Comparison of ENCODE assay signal across 8 cellular contexts in genomic region chr2:196160101-196160500, GRCh38. TPM values are rescaled to one million over a fixed set of nuclear protein-coding genes. Genes with fewer than 3 reads are reported as not detected.
DNase-seq lines count a peak whose midpoint lies in the region; ATAC-seq, FAIRE-seq and TF ChIP-seq lines count a peak whose summit lies in the region.

No MANE protein-coding gene starts in this region.

- H3K4me3 ChIP-seq in OCI-LY7 (ENCODE audit: low read depth, low read length, poor library complexity, severe bottlenecking) (peak overlapping the region; percentile 54), GM12878 (no peak overlapping the region; the same call in 1 of the 2 replicates), left lung (no peak overlapping the region)

- FAIRE-seq in GM12878 (lab: Jason Lieb, UNC) = peak; percentile 96

- no peak overlapping the region for H3K9ac ChIP-seq in GM12878 (ENCODE audit: control insufficient read depth, insufficient read depth, low read length)

- RAD21 ChIA-PET in GM12878 (lab: Charles Lee; ENCODE audit: unreplicated experiment) = interaction anchor here (0.9 to 8.5 kb wide), 11 partner anchors 9 to 115 kb away, joined by 3 to 68 read pairs (median 4); no protein-coding TSS in a partner anchor

- TF ChIP-seq EP300 in GM12878 (IDR thresholded peaks at IDR 0.05; ENCODE audit: borderline replicate concordance in 1 of 2, control insufficient read depth in 1 of 2, low read depth in 2 of 2, low read length in 2 of 2) = peak; percentile 93

- H2AFZ ChIP-seq in OCI-LY7 (ENCODE audit: low read length) = no peak overlapping the region
- H2AFZ ChIP-seq in GM12878 (ENCODE audit: control insufficient read depth, low read depth, low read length) = no peak overlapping the region

- ATAC-seq in GM18873 (IDR thresholded peaks at IDR 0.05; ENCODE audit: low FRiP score, unreplicated experiment) (peak; percentile 69), HG03060 (IDR thresholded peaks at IDR 0.05; ENCODE audit: low read depth, unreplicated experiment) (peak; percentile 48), GM12878 (peak; percentile 64), left lung (peak; percentile 92)

- H3K36me3 ChIP-seq in OCI-LY7 (ENCODE audit: insufficient read depth, low read length) = peaks cover 99% of the 10 kb centered on the region
- peaks cover 0 to 18% of the 10 kb centered on the region in 2 experiments; a peak in 2 of 4 replicates for H3K36me3 ChIP-seq in GM12878 (ENCODE audit: control insufficient read depth in 2 of 2, insufficient read depth in 2 of 2, low read length in 1 of 2)
- H3K36me3 ChIP-seq in left lung = peaks cover 0 to 28% of the 10 kb centered on the region in 2 donors

- H3K9me3 ChIP-seq in OCI-LY7 (ENCODE audit: low read length) (no peaks in the 10 kb centered on the region), GM12878 (replicated peaks; ENCODE audit: control insufficient read depth, insufficient read depth, low read length) (peaks cover 3% of the 10 kb centered on the region; the same call in 2 of the 3 replicates), left lung (no peaks in the 10 kb centered on the region)

- CTCF ChIA-PET in OCI-LY7 (lab: Charles Lee; ENCODE audit: unreplicated experiment) = no interaction called here
- CTCF ChIA-PET in GM12878 (lab: Yijun Ruan, JAX) = interaction anchor here (4.6 kb wide), 1 partner anchor 82 kb away, joined by 27 read pairs; no protein-coding TSS in a partner anchor

- H3K4me1 ChIP-seq in OCI-LY7 (ENCODE audit: insufficient read depth, low read length, poor library complexity, severe bottlenecking) = peaks cover 84% of the 10 kb centered on the region
- H3K4me1 ChIP-seq in GM12878 (ENCODE audit: control insufficient read depth, insufficient read depth, low read length) = peaks cover 29% of the 10 kb centered on the region
- peaks cover 0 to 65% of the 10 kb centered on the region in 2 donors for H3K4me1 ChIP-seq in left lung

- H3K79me2 ChIP-seq in OCI-LY7 (ENCODE audit: insufficient read depth, low read depth, low read length) = peaks cover 100% of the 10 kb centered on the region
- peaks cover 79% of the 10 kb centered on the region for H3K79me2 ChIP-seq in GM12878 (ENCODE audit: control insufficient read depth, insufficient read depth, low read length)

- TF ChIP-seq CTCF in OCI-LY7 (conservative IDR thresholded peaks at IDR 0.05; ENCODE audit: low read length) (no peak), GM12878 (IDR thresholded peaks at IDR 0.05 in 2 of 3, conservative IDR thresholded peaks at IDR 0.05 in 1 of 3; ENCODE audit: control insufficient read depth in 2 of 3, extremely low read depth in 1 of 3, insufficient read depth in 1 of 3, low read depth in 3 of 3, low read length in 3 of 3) (no peak), left lung (IDR thresholded peaks at IDR 0.05) (no peak)

- WGBS in GM12878 (ENCODE audit: insufficient coverage, insufficient replicate concordance, low lambda C conversion rate, missing lambda C conversion rate) = 0% methylated on average over 3 of the region's 3 CpGs

- H3K27me3 ChIP-seq in GM12878 (replicated peaks in 1 of 2; ENCODE audit: control insufficient read depth in 2 of 2, insufficient read depth in 2 of 2, low read length in 1 of 2) (no peaks in the 10 kb centered on the region), left lung (no peaks in the 10 kb centered on the region)

- no peak for TF ChIP-seq POLR2A in GM12878 (IDR thresholded peaks at IDR 0.05; ENCODE audit: low read depth, low read length)

- H3K9me2 ChIP-seq in OCI-LY7 (ENCODE audit: insufficient read depth, low read length) = no peaks in the 10 kb centered on the region

- POLR2A ChIA-PET in OCI-LY7 (lab: Charles Lee) (interaction anchor here (1.1 to 2.2 kb wide), 6 partner anchors 11 to 116 kb away, joined by 3 to 12 read pairs (median 6); partner anchors contain the start of gene STK17B), GM12878 (lab: Charles Lee) (interaction anchor here (0.5 to 2.0 kb wide), 6 partner anchors 10 to 106 kb away, joined by 4 to 15 read pairs (median 5); partner anchors contain the start of gene STK17B)

- DNase-seq in AML-193 (lab: John Stamatoyannopoulos, UW) (peak; percentile 97 to 99), OCI-LY7 (ENCODE audit: low spot score) (peak; percentile 91), GM12878 (ENCODE audit: low read depth, low spot score) (peak; percentile 86), left lung (peak in 1 of 2 donors; percentile 39), NCI-H82 (lab: John Stamatoyannopoulos, UW) (no peak), 8988T (no peak)

- SMC1A ChIA-PET in GM12878 (lab: Charles Lee; ENCODE audit: uncharacterized antibody, unreplicated experiment) = interaction anchor here (0.8 to 11.7 kb wide), 14 partner anchors 9 to 293 kb away, joined by 3 to 124 read pairs (median 3); no protein-coding TSS in a partner anchor

- H4K20me1 ChIP-seq in OCI-LY7 (ENCODE audit: insufficient read depth, low read length) = peaks cover 17% of the 10 kb centered on the region
- no peaks in the 10 kb centered on the region for H4K20me1 ChIP-seq in GM12878 (ENCODE audit: control insufficient read depth, insufficient read depth)

- in situ Hi-C loops in GM12878 (cut with MboI) = loop anchor here (25.0 kb wide), 1 partner anchor 102 kb away; no protein-coding TSS in a partner anchor

- intact Hi-C loops in OCI-LY7 (cut with micrococcal nuclease; ENCODE audit: unreplicated experiment) = loop anchor here (1.0 kb wide), 1 partner anchor 8 kb away; no protein-coding TSS in a partner anchor
- intact Hi-C loops in GM12878 (cut with micrococcal nuclease; ENCODE audit: unreplicated experiment) = loop anchor here (1.0 to 10.0 kb wide), 2 partner anchors 8 to 505 kb away; partner anchors contain the start of gene SLC39A10
- intact Hi-C loops in left lung (cut with DNase I) = no loop called here

- peak overlapping the region; percentile 82 for H3K27ac ChIP-seq in OCI-LY7 (ENCODE audit: low read depth, low read length, poor library complexity, severe bottlenecking)
- peak overlapping the region; percentile 77 for H3K27ac ChIP-seq in GM12878 (ENCODE audit: control insufficient read depth, insufficient read depth)
- peak overlapping the region; percentile 27 to 83 for H3K27ac ChIP-seq in left lung

- peak overlapping the region; percentile 79 for H3K4me2 ChIP-seq in OCI-LY7 (ENCODE audit: low read length)
- peak overlapping the region; percentile 21 for H3K4me2 ChIP-seq in GM12878 (ENCODE audit: control insufficient read depth, insufficient read depth)

- peak; percentile 17; the same call in 1 of the 2 replicates for TF ChIP-seq RAD21 in GM12878 (IDR thresholded peaks at IDR 0.05; ENCODE audit: insufficient read depth, low read depth, low read length)

- no TSS peak for BruUV-seq in OCI-LY7 (replicated peaks; lab: Mats Ljungman, UMichigan)
- no TSS peak for BruUV-seq in GM12878 (replicated peaks; lab: Mats Ljungman, UMichigan)

TF ChIP-seq in GM12878, 131 proteins besides CTCF, POLR2A, EP300 and RAD21 (continues in another document):
- TF ChIP-seq IKZF2 (IDR thresholded peaks at IDR 0.05) (peak; percentile 96 to 97), MXI1 (IDR thresholded peaks at IDR 0.05; ENCODE audit: low read depth, low read length) (peak; percentile 44; the same call in 1 of the 2 replicates), NR2F1 (conservative IDR thresholded peaks at IDR 0.05) (peak; percentile 76), JUNB (IDR thresholded peaks at IDR 0.05) (peak; percentile 84), EGR1 (IDR thresholded peaks at IDR 0.05; ENCODE audit: borderline replicate concordance in 1 of 2, low read depth in 2 of 2, low read length in 2 of 2) (no peak), SMAD1 (IDR thresholded peaks at IDR 0.05; ENCODE audit: low read depth, partially characterized antibody) (peak; percentile 67), SP1 (IDR thresholded peaks at IDR 0.05; ENCODE audit: low read depth, low read length) (peak; percentile 61), BRCA1 (IDR thresholded peaks at IDR 0.05; ENCODE audit: low read depth, low read length) (no peak), PAX5 (IDR thresholded peaks at IDR 0.05; ENCODE audit: borderline replicate concordance, low read depth, low read length) (peak; percentile 73; the same call in 1 of the 2 replicates), SRF (IDR thresholded peaks at IDR 0.05; ENCODE audit: low read depth in 2 of 2, low read length in 2 of 2) (peak in 1 of 2 experiments; percentile 80; a peak in 1 of 4 replicates), BHLHE40 (IDR thresholded peaks at IDR 0.05; ENCODE audit: borderline replicate concordance in 1 of 2, low read depth in 2 of 2, low read length in 1 of 2) (peak in 1 of 2 experiments; percentile 75; a peak in 3 of 4 replicates), IKZF1 (conservative IDR thresholded peaks at IDR 0.05) (peak; percentile 90), NFIC (IDR thresholded peaks at IDR 0.05; ENCODE audit: low read depth, low read length) (peak; percentile 98), ZNF207 (IDR thresholded peaks at IDR 0.05; ENCODE audit: borderline replicate concordance) (0 out of 2 replicates have a peak, but pooled peaks have one; percentile 20)

RNA-seq across cellular contexts. Expression of gene STK17B, which starts 11.3 kb away (rescaled TPM):
- total RNA-seq in OCI-LY7 (2014; rRNA removed; shearing (Covaris generic)) = 87.4 and 95.0 TPM in 2 replicates
- total RNA-seq in OCI-LY7 (2022) = 148 and 182 TPM in 2 replicates
- 287 and 297 TPM in 2 replicates for total RNA-seq in GM12878 (2013; cell fraction: nucleolus; rRNA removed)
- total RNA-seq in GM12878 (2014; rRNA removed) = 79.5 and 93.8 TPM in 2 replicates
- 108 and 112 TPM in 2 replicates for total RNA-seq in GM12878 (2014; rRNA removed; fragmentation: Illumina TruSeq; extraction: Trizol)
- total RNA-seq in GM12878 (2021) = 73.3 and 74.2 TPM in 2 replicates
- polyA plus RNA-seq in GM12878 (2011; ENCODE audit: low read depth) = 16.7 TPM
- polyA plus RNA-seq in GM12878 (2011; rRNA removed) = 78.5 and 140 TPM in 2 replicates
- 21.6 and 28.7 TPM in 2 replicates for polyA plus RNA-seq in GM12878 (2011; cell fraction: cytosol; rRNA removed)
- 22.5 and 24.8 TPM in 2 replicates for polyA plus RNA-seq in GM12878 (2011; cell fraction: nucleus; rRNA removed)
- 34.8 and 37.2 TPM in 2 replicates for polyA plus RNA-seq in GM12878 (2012)
- polyA plus RNA-seq in GM12878 (2014; fragmentation: Illumina TruSeq; extraction: Trizol) = 55.3 and 75.5 TPM in 2 replicates
- polyA plus RNA-seq in GM12878 (2014; fragmentation: Nextera tagmentation; extraction: Ambion mirVana) = 10 to 100 TPM; 21.2 to 28.2 TPM
- polyA plus RNA-seq in GM12878 (2014; rRNA removed) = 27.6 and 35.5 TPM in 2 replicates
- 10 to 100 TPM; 46.2 to 52.1 TPM for polyA plus RNA-seq in GM12878 (2016; fragmentation: Nextera tagmentation; extraction: Ambion mirVana)
- polyA minus RNA-seq in GM12878 (2011; rRNA and poly(A)+ RNA removed) = 64.3 and 113 TPM in 2 replicates
- 42.9 and 44.6 TPM in 2 replicates for polyA minus RNA-seq in GM12878 (2011; cell fraction: cytosol; rRNA and poly(A)+ RNA removed)
- 38.0 and 57.0 TPM in 2 replicates for polyA minus RNA-seq in GM12878 (2011; cell fraction: nucleus; rRNA and poly(A)+ RNA removed)
- total RNA-seq in left lung = 10 to 100 TPM; 40.6 to 59.2 TPM

Comparison
In these comparisons a context has a peak if more than half of its experiments do, and no peak if none do; other contexts are left out.
1. DNase-seq: peak in AML-193 (2 of 2), OCI-LY7 (single experiment) and GM12878 (single experiment); none in NCI-H82 (single experiment) and 8988T (single experiment).
2. intact Hi-C loops: an anchor here in OCI-LY7 (1.0 kb wide) and GM12878 (1.0 to 10.0 kb wide); none called in left lung.
3. Peak in every context shown above with its lines, with median percentiles within 50 percentile points of each other: ATAC-seq and H3K27ac ChIP-seq.